18 cellular contexts compared by ENCODE assay signal in genomic region chr2:71799013-71799575, GRCh38.
DNase-seq lines count a peak whose midpoint lies in the region; ATAC-seq and TF ChIP-seq lines count a peak whose summit lies in the region.
"Had no signal": no experiment of that assay in that cellular context is flagged by ENCODE, and none has a peak within 500 bp of the region (broad histone marks: within the 10 kb centered on the region; RNA-seq: fewer than 3 reads in every experiment).

No MANE protein-coding gene starts in this region.

- CTCF ChIA-PET in activated CD8-positive, alpha-beta memory T cell treated with anti-CD3 and anti-CD28 coated beads, Interleukin-2, amount 10 ng/mL, durations not matched to agents 7 days and 5 days (lab: Charles Lee), result interaction anchor here (1.2 to 3.7 kb wide), 3 partner anchors 252 to 260 kb away, joined by 4 to 20 read pairs (median 6); no protein-coding TSS in a partner anchor

- peaks cover 0 to 11% (median 0%) of the 10 kb centered on the region in 7 donors for H3K27me3 ChIP-seq in spleen (replicated peaks in 1 of 7)
- H3K27me3 ChIP-seq: BLaER1 had no signal

- no peak overlapping the region for H3K4me3 ChIP-seq in coronary artery
- no peak overlapping the region for H3K4me3 ChIP-seq in spleen
- H3K4me3 ChIP-seq: A549, BLaER1 had no signal

- intact Hi-C loops in spleen (cut with DNase I; ENCODE audit: low total_unique reads), result no loop called here

- WGBS in spleen, 5 donors, result 86 to 93% (median 92%) methylated on average over 3 of the region's 3 CpGs

- H3K36me3 Mint-ChIP-seq in activated CD8-positive, alpha-beta memory T cell treated with anti-CD3 and anti-CD28 coated beads, Interleukin-2, amount 10 ng/mL, durations not matched to agents 7 days and 5 days, result no peaks in the 10 kb centered on the region
- H3K36me3 Mint-ChIP-seq in mesothelial cell of epicardium, result no peaks in the 10 kb centered on the region
- H3K36me3 Mint-ChIP-seq: CD8-positive, alpha-beta T cell; IgD-negative memory B cell had no signal

- H3K36me3 ChIP-seq in spleen, result no peaks in the 10 kb centered on the region
- H3K36me3 ChIP-seq: BLaER1 had no signal

- no peaks in the 10 kb centered on the region for H3K27me3 Mint-ChIP-seq in activated CD8-positive, alpha-beta memory T cell treated with anti-CD3 and anti-CD28 coated beads, Interleukin-2, amount 10 ng/mL, durations not matched to agents 7 days and 5 days
- H3K27me3 Mint-ChIP-seq in mesothelial cell of epicardium (ENCODE audit: low read depth), result no peaks in the 10 kb centered on the region

- H3K27ac ChIP-seq in coronary artery (no peak overlapping the region), spleen (no peak overlapping the region)
- H3K27ac ChIP-seq: 22Rv1, A549, BLaER1, HL-60 had no signal

- peak; percentile 28 for DNase-seq in activated CD8-positive, alpha-beta memory T cell treated with anti-CD3 and anti-CD28 coated beads, Interleukin-2, amount 50 U/mL, for 48 hours
- no peak for DNase-seq in activated CD8-positive, alpha-beta memory T cell treated with anti-CD3 and anti-CD28 coated beads, Interleukin-2, amount 10 ng/mL, durations not matched to agents 7 days and 5 days
- DNase-seq in coronary artery (ENCODE audit: low spot score) (peak; percentile 56), mesothelial cell of epicardium (ENCODE audit: low spot score in 2 of 2, unreplicated experiment in 2 of 2) (peak in 1 of 2 experiments; percentile 29), spleen (peak; percentile 40), NCI-H526 (lab: John Stamatoyannopoulos, UW) (no peak)
- DNase-seq: CD8-positive, alpha-beta T cell; DMS79 treated with DMSO at 0.1 percent for 48 hours; GF-D8; GOT3 had no signal

- H3K9me3 Mint-ChIP-seq in activated CD8-positive, alpha-beta memory T cell treated with anti-CD3 and anti-CD28 coated beads, Interleukin-2, amount 10 ng/mL, durations not matched to agents 7 days and 5 days (ENCODE audit: low read depth), result no peaks in the 10 kb centered on the region
- H3K9me3 Mint-ChIP-seq in mesothelial cell of epicardium, result no peaks in the 10 kb centered on the region
- H3K9me3 Mint-ChIP-seq: CD8-positive, alpha-beta T cell; H9 had no signal

- no peak overlapping the region for H3K4me3 Mint-ChIP-seq in activated CD8-positive, alpha-beta memory T cell treated with anti-CD3 and anti-CD28 coated beads, Interleukin-2, amount 10 ng/mL, durations not matched to agents 7 days and 5 days
- no peak overlapping the region for H3K4me3 Mint-ChIP-seq in mesothelial cell of epicardium
- H3K4me3 Mint-ChIP-seq: CD8-positive, alpha-beta T cell; H9 had no signal

- H3K9me3 ChIP-seq in spleen, result no peaks in the 10 kb centered on the region
- H3K9me3 ChIP-seq: A549, BLaER1 had no signal

- H3K27ac Mint-ChIP-seq in activated CD8-positive, alpha-beta memory T cell treated with anti-CD3 and anti-CD28 coated beads, Interleukin-2, amount 10 ng/mL, durations not matched to agents 7 days and 5 days, result no peak overlapping the region
- peak overlapping the region; percentile 54 for H3K27ac Mint-ChIP-seq in mesothelial cell of epicardium
- H3K27ac Mint-ChIP-seq: CD8-positive, alpha-beta T cell; H9; IgD-negative memory B cell had no signal

- ATAC-seq in activated CD8-positive, alpha-beta memory T cell treated with anti-CD3 and anti-CD28 coated beads, Interleukin-2, amount 10 ng/mL, durations not matched to agents 7 days and 5 days, result no peak
- ATAC-seq in HG03469 (IDR thresholded peaks at IDR 0.05; ENCODE audit: unreplicated experiment), result no peak
- ATAC-seq in HG02610 (IDR thresholded peaks at IDR 0.05; ENCODE audit: unreplicated experiment), result no peak
- ATAC-seq: CD8-positive, alpha-beta T cell had no signal

- no peak for TF ChIP-seq CTCF in coronary artery (IDR thresholded peaks at IDR 0.05)
- no peak for TF ChIP-seq CTCF in mesothelial cell of epicardium (IDR thresholded peaks at IDR 0.05; ENCODE audit: unreplicated experiment)
- TF ChIP-seq CTCF in spleen (IDR thresholded peaks at IDR 0.05 in 8 of 11, conservative IDR thresholded peaks at IDR 0.05 in 3 of 11), result no peak

- H3K4me1 Mint-ChIP-seq in activated CD8-positive, alpha-beta memory T cell treated with anti-CD3 and anti-CD28 coated beads, Interleukin-2, amount 10 ng/mL, durations not matched to agents 7 days and 5 days, result no peaks in the 10 kb centered on the region
- peaks cover 38% of the 10 kb centered on the region for H3K4me1 Mint-ChIP-seq in mesothelial cell of epicardium
- H3K4me1 Mint-ChIP-seq: IgD-negative memory B cell had no signal

- peaks cover 0 to 20% (median 10%) of the 10 kb centered on the region in 6 donors for H3K4me1 ChIP-seq in spleen

- TF ChIP-seq POLR2A in spleen (IDR thresholded peaks at IDR 0.05), result no peak

Comparison
In these comparisons a context has a peak if more than half of its experiments do, and no peak if none do; other contexts are left out.
1. DNase-seq: peak in activated CD8-positive, alpha-beta memory T cell treated with anti-CD3 and anti-CD28 coated beads, Interleukin-2, amount 50 U/mL, for 48 hours (single experiment), coronary artery (single experiment) and spleen (single experiment); none in activated CD8-positive, alpha-beta memory T cell treated with anti-CD3 and anti-CD28 coated beads, Interleukin-2, amount 10 ng/mL, durations not matched to agents 7 days and 5 days (single experiment) and NCI-H526 (0 of 2).